In the genomic region with DNA sequence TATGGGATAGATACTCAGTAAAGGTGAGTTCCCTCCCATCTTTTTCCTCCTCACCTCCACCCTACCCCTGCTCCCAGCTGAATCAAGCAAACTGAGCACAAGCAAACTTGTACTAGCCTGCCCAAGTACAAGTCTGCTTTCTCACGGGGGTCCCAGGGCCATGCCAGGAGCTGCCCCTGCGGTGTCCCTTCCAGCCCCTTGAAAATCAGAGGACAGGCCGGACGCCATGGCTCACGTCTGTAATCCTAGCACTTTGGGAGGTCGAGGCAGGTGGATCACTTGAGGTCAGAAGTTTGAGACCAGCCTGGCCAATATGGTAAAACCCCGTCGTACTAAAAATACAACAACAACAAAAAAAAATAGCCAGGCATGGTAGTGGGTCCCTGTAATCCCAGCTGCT, we compare ENCODE assay signal across 27 cellular contexts.
"Had no signal": no experiment of that assay in that cellular context is flagged by ENCODE, and none has a peak within 500 bp of the region (broad histone marks: within the 10 kb centered on the region; RNA-seq: fewer than 3 reads in every experiment).

No MANE protein-coding gene starts in this region.

- H3K9me3 ChIP-seq: ascending aorta, esophagus squamous epithelium, gastroesophageal sphincter, heart right ventricle had no signal

- H3K4me1 ChIP-seq: ascending aorta had no signal

- H3K27ac ChIP-seq: ascending aorta, epithelial cell of prostate, esophagus squamous epithelium, gastroesophageal sphincter, heart right ventricle had no signal

- ATAC-seq: activated CD4-positive, alpha-beta T cell treated with anti-CD3 and anti-CD28 coated beads for 36 hours; activated CD8-positive, alpha-beta memory T cell treated with anti-CD3 and anti-CD28 coated beads, Interleukin-2, amount 10 ng/mL, durations not matched to agents 7 days and 5 days; activated CD8-positive, alpha-beta T cell treated with anti-CD3 and anti-CD28 coated beads, Interleukin-2, amount 10 ng/mL, durations not matched to agents 7 days and 5 days; activated naive CD8-positive, alpha-beta T cell treated with anti-CD3 and anti-CD28 coated beads, Interleukin-2, amount 50 U/mL, for 24 hours; gastroesophageal sphincter; heart right ventricle; T-cell had no signal

- H3K36me3 ChIP-seq: ascending aorta, esophagus squamous epithelium, gastroesophageal sphincter, heart right ventricle had no signal

- H3K4me3 ChIP-seq: ascending aorta, esophagus squamous epithelium, gastroesophageal sphincter, heart right ventricle had no signal

- FAIRE-seq: colon, endometrium had no signal

- DNase-seq: activated CD4-positive, alpha-beta memory T cell treated with anti-CD3 and anti-CD28 coated beads for 36 hours; activated CD4-positive, alpha-beta T cell treated with anti-CD3 and anti-CD28 coated beads for 36 hours; activated CD4-positive, alpha-beta T cell treated with anti-CD3 and anti-CD28 coated beads, Interleukin-2, amount 10 ng/mL, durations not matched to agents 24 days and 14 days; activated CD4-positive, CD25-positive, alpha-beta regulatory T cell; activated CD4-positive, CD25-positive, alpha-beta regulatory T cell treated with anti-CD3 and anti-CD28 coated beads, Interleukin-2, amount 50 U/mL, for 72 hours; activated CD8-positive, alpha-beta memory T cell treated with anti-CD3 and anti-CD28 coated beads, Interleukin-2, amount 10 ng/mL, durations not matched to agents 7 days and 5 days; activated CD8-positive, alpha-beta memory T cell treated with anti-CD3 and anti-CD28 coated beads, Interleukin-2, amount 50 U/mL, for 4 hours; activated CD8-positive, alpha-beta T cell treated with anti-CD3 and anti-CD28 coated beads, Interleukin-2, amount 10 ng/mL, durations not matched to agents 7 days and 5 days; activated naive CD4-positive, alpha-beta T cell treated with anti-CD3 and anti-CD28 coated beads for 36 hours; activated naive CD8-positive, alpha-beta T cell treated with anti-CD3 and anti-CD28 coated beads for 36 hours; activated naive CD8-positive, alpha-beta T cell treated with anti-CD3 and anti-CD28 coated beads, Interleukin-2, amount 50 U/mL, for 24 hours; activated T-cell treated with anti-CD3 and anti-CD28 coated beads, Interleukin-2, amount 50 U/mL, for 1 hour; activated T-cell treated with anti-CD3 and anti-CD28 coated beads, Interleukin-2, amount 50 U/mL, for 48 hours; cortex of kidney; dermis blood vessel endothelial cell; effector CD4-positive, alpha-beta T cell; esophagus squamous epithelium; foreskin melanocyte; heart right ventricle; SW 1271; T-cell; T1000 had no signal

- H3K27me3 ChIP-seq: ascending aorta, esophagus squamous epithelium, gastroesophageal sphincter had no signal
